In the genomic region with DNA sequence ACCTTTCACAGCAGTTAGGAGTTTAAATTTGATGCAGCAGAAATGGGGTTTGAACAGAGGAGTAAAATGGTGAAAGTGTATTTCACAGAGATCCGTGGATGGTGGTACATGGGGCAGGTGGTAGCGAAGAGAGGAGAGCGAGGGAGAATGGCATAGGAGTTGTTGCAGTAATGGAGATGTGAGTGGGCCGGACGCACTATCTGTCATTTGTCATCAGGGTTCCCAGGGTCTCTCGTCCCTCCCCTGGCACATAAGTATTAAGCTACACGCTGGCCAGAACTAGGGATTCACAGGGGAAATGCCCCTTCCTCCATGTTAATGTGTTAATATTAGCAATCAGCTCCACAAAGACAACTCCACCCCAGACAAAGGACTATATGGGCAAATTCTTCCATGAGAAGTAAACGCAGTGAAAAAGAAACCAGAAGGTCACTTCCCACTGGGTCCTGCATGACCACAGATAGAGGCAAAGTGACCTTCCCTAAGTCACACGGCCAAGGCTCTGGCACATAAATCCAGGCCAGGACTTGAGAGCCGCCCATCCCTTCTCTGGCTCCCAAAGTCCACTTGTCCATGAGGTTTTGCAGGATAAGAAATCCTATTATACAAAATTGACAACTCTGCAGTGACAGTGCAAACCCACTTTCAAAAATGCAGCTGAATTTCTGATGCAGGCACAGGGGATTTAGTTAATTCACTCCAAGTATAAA, we compare ENCODE assay signal across 18 cellular contexts. TPM values are rescaled to one million over a fixed set of nuclear protein-coding genes. Genes with fewer than 3 reads are reported as not detected.
A peak's percentile ranks its signal among the peaks of the same experiment; 100 is the strongest.
DNase-seq lines count a peak whose midpoint lies in the region; ATAC-seq and TF ChIP-seq lines count a peak whose summit lies in the region.
"Had no signal": no experiment of that assay in that cellular context is flagged by ENCODE, and none has a peak within 500 bp of the region (broad histone marks: within the 10 kb centered on the region; RNA-seq: fewer than 3 reads in every experiment).

No MANE protein-coding gene starts in this region.

- H3K18ac ChIP-seq in mesenchymal stem cell (ENCODE audit: low read depth in 1 of 2, low read length in 2 of 2) = no peak overlapping the region

- no TSS peak for BruUV-seq in Panc1 (replicated peaks; lab: Mats Ljungman, UMichigan)

- H3K36me3 ChIP-seq in ACC112 (ENCODE audit: insufficient read depth, low read length) = peaks cover 90% of the 10 kb centered on the region
- H3K36me3 ChIP-seq in Panc1 (ENCODE audit: control insufficient read depth, insufficient read depth, low read length) = peaks cover 88% of the 10 kb centered on the region
- H3K36me3 ChIP-seq in mesenchymal stem cell (ENCODE audit: control insufficient read depth in 1 of 2, insufficient read depth in 2 of 2, low read depth in 1 of 2, low read length in 2 of 2) = peaks cover 60 to 97% of the 10 kb centered on the region in 2 experiments
- peaks cover 63% of the 10 kb centered on the region for H3K36me3 ChIP-seq in SJCRH30

- POLR2A ChIA-PET in Panc1 (lab: Charles Lee) = no interaction called here

- H3K4me1 ChIP-seq in ACC112 (ENCODE audit: control insufficient read depth, insufficient read depth, low read length, unreplicated experiment) = peaks cover 68% of the 10 kb centered on the region
- H3K4me1 ChIP-seq in Panc1 (ENCODE audit: control insufficient read depth, insufficient read depth, low read length) = peaks cover 74% of the 10 kb centered on the region
- peaks cover 8% of the 10 kb centered on the region for H3K4me1 ChIP-seq in mesenchymal stem cell (ENCODE audit: control insufficient read depth, insufficient read depth, low read depth, low read length)
- peaks cover 21% of the 10 kb centered on the region for H3K4me1 ChIP-seq in SJCRH30

- WGBS in mesenchymal stem cell = 97% methylated on average over 10 of the region's 10 CpGs

- intact Hi-C loops in Panc1 (cut with micrococcal nuclease; ENCODE audit: unreplicated experiment) = loop anchor here (10.0 kb wide), 1 partner anchor 149 kb away; no protein-coding TSS in a partner anchor

- H2BK12ac ChIP-seq in mesenchymal stem cell (ENCODE audit: low read length in 2 of 2) = no peak overlapping the region

- no peaks in the 10 kb centered on the region for H3K27me3 Mint-ChIP-seq in central memory CD8-positive, alpha-beta T cell
- no peaks in the 10 kb centered on the region for H3K27me3 Mint-ChIP-seq in activated naive CD8-positive, alpha-beta T cell treated with anti-CD3 and anti-CD28 coated beads for 36 hours

- no peak overlapping the region for H2AK5ac ChIP-seq in mesenchymal stem cell (ENCODE audit: low read length, severe bottlenecking)

- H3K4ac ChIP-seq in mesenchymal stem cell (ENCODE audit: low read depth in 1 of 2, low read length in 2 of 2) = no peak overlapping the region

- DNase-seq in Panc1 (ENCODE audit: low read depth, low spot score) = no peak
- DNase-seq in central memory CD8-positive, alpha-beta T cell (ENCODE audit: low spot score in 2 of 2) = no peak
- DNase-seq in mesenchymal stem cell = no peak
- DNase-seq in NAMALWA (ENCODE audit: low spot score) = no peak
- DNase-seq in activated naive CD8-positive, alpha-beta T cell treated with anti-CD3 and anti-CD28 coated beads for 36 hours = no peak
- no peak for DNase-seq in D341Med (ENCODE audit: low spot score)
- no peak for DNase-seq in SJCRH30
- DNase-seq: COR-L47, DMS53, NCI-H1417, NCI-H187 treated with DMSO at 0.1 percent for 48 hours, NCI-H2171, NCI-H446 treated with DMSO at 0.1 percent for 48 hours, PC-9 had no signal

- H3K4me1 Mint-ChIP-seq in central memory CD8-positive, alpha-beta T cell = peaks cover 7% of the 10 kb centered on the region
- H3K4me1 Mint-ChIP-seq in activated naive CD8-positive, alpha-beta T cell treated with anti-CD3 and anti-CD28 coated beads for 36 hours = no peaks in the 10 kb centered on the region

- no peak overlapping the region for H3K23ac ChIP-seq in mesenchymal stem cell (ENCODE audit: low read length in 2 of 2)

- no peaks in the 10 kb centered on the region for H3K79me1 ChIP-seq in mesenchymal stem cell (replicated peaks; ENCODE audit: low read length, poor library complexity, severe bottlenecking)

- H2AFZ ChIP-seq in ACC112 (ENCODE audit: low read length, unreplicated experiment) = no peak overlapping the region
- no peak overlapping the region for H2AFZ ChIP-seq in mesenchymal stem cell (ENCODE audit: low read depth, low read length)
- H2AFZ ChIP-seq: PC-9 had no signal

- H3K9ac ChIP-seq in mesenchymal stem cell (ENCODE audit: low read length) = peak overlapping the region; percentile 2

- H3K4me3 ChIP-seq in ACC112 (ENCODE audit: low read depth, low read length) (no peak overlapping the region), Panc1 (ENCODE audit: low read depth in 2 of 2, low read length in 2 of 2) (no peak overlapping the region), mesenchymal stem cell (ENCODE audit: insufficient read depth in 1 of 2, low read depth in 1 of 2, low read length in 2 of 2) (no peak overlapping the region), SJCRH30 (no peak overlapping the region)
- H3K4me3 ChIP-seq: PC-9, SK-N-MC had no signal

- in situ Hi-C loops in Panc1 (cut with HindIII; ENCODE audit: low pct_unique_long_range_greater_than_20kb, low sequenced_read_pairs) = no loop called here

- CTCF ChIA-PET in Panc1 (lab: Charles Lee) = no interaction called here

- H3K4me2 ChIP-seq in mesenchymal stem cell (ENCODE audit: low read length, poor library complexity, severe bottlenecking) = no peak overlapping the region
- H3K4me2 ChIP-seq: PC-9 had no signal

- H3K27ac ChIP-seq in ACC112 (ENCODE audit: low read depth, low read length) = peak overlapping the region; percentile 19
- H3K27ac ChIP-seq in Panc1 (ENCODE audit: low read length) = peak overlapping the region; percentile 65
- peak overlapping the region; percentile 7 for H3K27ac ChIP-seq in mesenchymal stem cell (ENCODE audit: low read length, poor library complexity, severe bottlenecking)
- no peak overlapping the region for H3K27ac ChIP-seq in SJCRH30
- H3K27ac ChIP-seq: PC-9, SK-N-MC had no signal

- H3K9me3 ChIP-seq in Panc1 (ENCODE audit: control insufficient read depth, insufficient read depth, low read depth, low read length) (no peaks in the 10 kb centered on the region), mesenchymal stem cell (ENCODE audit: control insufficient read depth, low read length) (peaks cover 3% of the 10 kb centered on the region), SJCRH30 (replicated peaks) (no peaks in the 10 kb centered on the region)

- H2BK5ac ChIP-seq in mesenchymal stem cell (ENCODE audit: low read depth, low read length, poor library complexity, severe bottlenecking) = no peak overlapping the region

- no peak overlapping the region for H2BK15ac ChIP-seq in mesenchymal stem cell (ENCODE audit: low read depth, poor library complexity, severe bottlenecking)

- H2BK120ac ChIP-seq in mesenchymal stem cell (ENCODE audit: low read depth, low read length) = no peak overlapping the region

- H3K27me3 ChIP-seq in ACC112 (ENCODE audit: insufficient read depth, low read length) (no peaks in the 10 kb centered on the region), Panc1 (ENCODE audit: control insufficient read depth, insufficient read depth, low read length) (no peaks in the 10 kb centered on the region), mesenchymal stem cell (ENCODE audit: control insufficient read depth in 1 of 2, insufficient read depth in 1 of 2, low read length in 2 of 2) (no peaks in the 10 kb centered on the region), SJCRH30 (no peaks in the 10 kb centered on the region)

- H3K36me3 Mint-ChIP-seq in central memory CD8-positive, alpha-beta T cell (ENCODE audit: insufficient read depth) = peaks cover 79% of the 10 kb centered on the region
- H3K36me3 Mint-ChIP-seq in activated naive CD8-positive, alpha-beta T cell treated with anti-CD3 and anti-CD28 coated beads for 36 hours = peaks cover 17% of the 10 kb centered on the region

- ATAC-seq in Panc1 = no peak
- ATAC-seq in central memory CD8-positive, alpha-beta T cell (replicated peaks; ENCODE audit: extremely low read depth, poor library complexity, severe bottlenecking) = no peak
- ATAC-seq: Right ventricle myocardium inferior had no signal

- H3K79me2 ChIP-seq in ACC112 (ENCODE audit: control insufficient read depth, insufficient read depth, low read length, unreplicated experiment) = peaks cover 64% of the 10 kb centered on the region

- no peak overlapping the region for H3K4me3 Mint-ChIP-seq in central memory CD8-positive, alpha-beta T cell
- H3K4me3 Mint-ChIP-seq in activated naive CD8-positive, alpha-beta T cell treated with anti-CD3 and anti-CD28 coated beads for 36 hours = no peak overlapping the region
- H3K4me3 Mint-ChIP-seq: CD14-positive monocyte had no signal

- no peak overlapping the region for H4K8ac ChIP-seq in mesenchymal stem cell (ENCODE audit: low read length)

- H3K27ac Mint-ChIP-seq in central memory CD8-positive, alpha-beta T cell (ENCODE audit: low read depth) = peak overlapping the region; percentile 63
- H3K27ac Mint-ChIP-seq in activated naive CD8-positive, alpha-beta T cell treated with anti-CD3 and anti-CD28 coated beads for 36 hours = no peak overlapping the region

- H3K9me3 Mint-ChIP-seq in central memory CD8-positive, alpha-beta T cell = no peaks in the 10 kb centered on the region
- peaks cover 1% of the 10 kb centered on the region for H3K9me3 Mint-ChIP-seq in activated naive CD8-positive, alpha-beta T cell treated with anti-CD3 and anti-CD28 coated beads for 36 hours

- TF ChIP-seq CTCF in Panc1 (IDR thresholded peaks at IDR 0.05) = no peak

- no peak overlapping the region for H4K91ac ChIP-seq in mesenchymal stem cell (ENCODE audit: low read length)

- no peak overlapping the region for H3K14ac ChIP-seq in mesenchymal stem cell (ENCODE audit: low read length in 2 of 2)

RNA-seq across cellular contexts. Expression of gene ANXA2, which starts 42.5 kb away (rescaled TPM):
- total RNA-seq in Panc1 (2021; ENCODE audit: unreplicated experiment) = 1,903 TPM
- polyA plus RNA-seq in Panc1 (2012; ENCODE audit: insufficient read length) = 1,847 TPM
- 2,051 TPM for polyA plus RNA-seq in mesenchymal stem cell (2013, experiment 1 of 2)
- 2,053 TPM for polyA plus RNA-seq in mesenchymal stem cell (2013, experiment 2 of 2)
- 10 to 100 TPM; 44.0 to 44.8 TPM for total RNA-seq in activated naive CD8-positive, alpha-beta T cell treated with anti-CD3 and anti-CD28 coated beads for 36 hours
- total RNA-seq in SJCRH30 (2014; rRNA removed; shearing (Covaris generic)) = 236 and 243 TPM in 2 replicates
